In genomic region chr1:241744591-241744990, GRCh38 we compare ENCODE assay signal across 6 cellular contexts.
"Had no signal": no experiment of that assay in that cellular context is flagged by ENCODE, and none has a peak within 500 bp of the region (broad histone marks: within the 10 kb centered on the region; RNA-seq: fewer than 3 reads in every experiment).

No MANE protein-coding gene starts in this region.

- H2AFZ ChIP-seq: GM23248 had no signal

- H3K36me3 ChIP-seq: HAP-1 had no signal

- H3K4me3 ChIP-seq: GM23248, HAP-1 had no signal

- DNase-seq: GM23248, GOT3, H7, HFFc6 had no signal

- H3K9me3 ChIP-seq: HAP-1 had no signal

- H3K9ac ChIP-seq: GM23248 had no signal

- H3K27ac ChIP-seq: GM23248, HL-60 had no signal
